In genomic region chr2:101473581-101473910, GRCh38 we compare ENCODE assay signal across 8 cellular contexts. TPM values are rescaled to one million over a fixed set of nuclear protein-coding genes. Genes with fewer than 3 reads are reported as not detected.
DNase-seq lines count a peak whose midpoint lies in the region; ATAC-seq, FAIRE-seq and TF ChIP-seq lines count a peak whose summit lies in the region.

No MANE protein-coding gene starts in this region.

- TF ChIP-seq CTCF in dorsolateral prefrontal cortex (IDR thresholded peaks at IDR 0.05 in 54 of 56, conservative IDR thresholded peaks at IDR 0.05 in 2 of 56; ENCODE audit: low read depth in 1 of 56, partially characterized antibody in 56 of 56) (no peak), upper lobe of left lung (IDR thresholded peaks at IDR 0.05) (no peak)

- H3K4me3 ChIP-seq in dorsolateral prefrontal cortex: peak overlapping the region; percentile 51 to 86 (median 74)
- H3K4me3 ChIP-seq in mucosa of rectum (ENCODE audit: low read length in 2 of 2): peak overlapping the region; percentile 46 to 57
- peak overlapping the region; percentile 47 to 63 (median 56) for H3K4me3 ChIP-seq in upper lobe of left lung

- H3K27ac ChIP-seq in dorsolateral prefrontal cortex (peak overlapping the region in 56 of 59 donors; percentile 17 to 91 (median 80)), mucosa of rectum (ENCODE audit: low read depth in 2 of 2, low read length in 2 of 2) (no peak overlapping the region), upper lobe of left lung (peak overlapping the region in 3 of 4 donors; percentile 59 to 61 (median 59))

- H3K27ac Mint-ChIP-seq in activated naive CD4-positive, alpha-beta T cell treated with anti-CD3 and anti-CD28 coated beads, Interleukin-2, amount 50 U/mL, for 24 hours: no peak overlapping the region

- WGBS in upper lobe of left lung, 2 donors: 33 to 34% methylated on average over 3 of the region's 3 CpGs

- H3K9me3 ChIP-seq in mucosa of rectum (ENCODE audit: control insufficient read depth in 2 of 2, low read length in 2 of 2) (no peaks in the 10 kb centered on the region), upper lobe of left lung (no peaks in the 10 kb centered on the region)

- no peak for DNase-seq in activated naive CD4-positive, alpha-beta T cell (lab: John Stamatoyannopoulos, UW)
- DNase-seq in dorsolateral prefrontal cortex (no peak), upper lobe of left lung (no peak), hippocampal formation (lab: John Stamatoyannopoulos, UW) (no peak), GM19239 (ENCODE audit: insufficient read length, low spot score) (no peak), NCI-H2081 treated with DMSO at 0.1 percent for 48 hours (lab: John Stamatoyannopoulos, UW) (no peak)

- TF ChIP-seq POLR2A in upper lobe of left lung (IDR thresholded peaks at IDR 0.05): no peak

- H3K4me3 Mint-ChIP-seq in activated naive CD4-positive, alpha-beta T cell treated with anti-CD3 and anti-CD28 coated beads, Interleukin-2, amount 50 U/mL, for 24 hours: peak overlapping the region; percentile 78

- ATAC-seq in upper lobe of left lung (ENCODE audit: low FRiP score in 2 of 2): no peak

- H3K27me3 ChIP-seq in dorsolateral prefrontal cortex: no peaks in the 10 kb centered on the region
- H3K27me3 ChIP-seq in mucosa of rectum (ENCODE audit: control insufficient read depth in 2 of 2, insufficient read depth in 2 of 2, low read length in 2 of 2): peaks cover 0 to 10% of the 10 kb centered on the region in 2 donors
- peaks cover 0 to 11% (median 0%) of the 10 kb centered on the region in 4 donors for H3K27me3 ChIP-seq in upper lobe of left lung

- H3K36me3 Mint-ChIP-seq in activated naive CD4-positive, alpha-beta T cell treated with anti-CD3 and anti-CD28 coated beads, Interleukin-2, amount 50 U/mL, for 24 hours: no peaks in the 10 kb centered on the region

- intact Hi-C loops in dorsolateral prefrontal cortex (cut with DNase I): no loop called here

- no peaks in the 10 kb centered on the region for H3K27me3 Mint-ChIP-seq in activated naive CD4-positive, alpha-beta T cell treated with anti-CD3 and anti-CD28 coated beads, Interleukin-2, amount 50 U/mL, for 24 hours

- TF ChIP-seq EP300 in upper lobe of left lung (IDR thresholded peaks at IDR 0.05): no peak

- H3K4me1 ChIP-seq in mucosa of rectum (ENCODE audit: control insufficient read depth in 2 of 2, insufficient read depth in 2 of 2, low read length in 2 of 2) (peaks cover 0 to 3% of the 10 kb centered on the region in 2 donors), upper lobe of left lung (peaks cover 12 to 19% (median 14%) of the 10 kb centered on the region in 4 donors)

- H3K4me1 Mint-ChIP-seq in activated naive CD4-positive, alpha-beta T cell treated with anti-CD3 and anti-CD28 coated beads, Interleukin-2, amount 50 U/mL, for 24 hours: peaks cover 6% of the 10 kb centered on the region

- FAIRE-seq in GM19239 (lab: Jason Lieb, UNC): no peak

- H3K36me3 ChIP-seq in mucosa of rectum (ENCODE audit: control insufficient read depth in 2 of 2, insufficient read depth in 2 of 2, low read length in 2 of 2): no peaks in the 10 kb centered on the region
- no peaks in the 10 kb centered on the region for H3K36me3 ChIP-seq in upper lobe of left lung

- no peaks in the 10 kb centered on the region for H3K9me3 Mint-ChIP-seq in activated naive CD4-positive, alpha-beta T cell treated with anti-CD3 and anti-CD28 coated beads, Interleukin-2, amount 50 U/mL, for 24 hours

- H3K9ac ChIP-seq in mucosa of rectum (ENCODE audit: low read depth in 1 of 2, low read length in 2 of 2): peak overlapping the region in 1 of 2 donors; percentile 8

RNA-seq across cellular contexts. Expression of gene RFX8, which starts 1.4 kb away (rescaled TPM):
- 1 to 10 TPM in 114 of 120 experiments, under 1 TPM in 6; 0.60 to 8.9 (median 2.6) TPM for total RNA-seq in dorsolateral prefrontal cortex
- 10 to 100 TPM in 1 of 6 donors, 1 to 10 TPM in 1, under 1 TPM in 2, not detected in 2; 0.24 to 21.0 (median 0.80) TPM for total RNA-seq in upper lobe of left lung

Comparison
In these comparisons a context has a peak if more than half of its experiments do, and no peak if none do; other contexts are left out.
1. H3K27ac ChIP-seq: peak in dorsolateral prefrontal cortex (56 of 59) and upper lobe of left lung (3 of 4); none in mucosa of rectum (0 of 2).
2. Peak in every context shown above with its lines, with median percentiles within 50 percentile points of each other: H3K4me3 ChIP-seq.